In the genomic region with DNA sequence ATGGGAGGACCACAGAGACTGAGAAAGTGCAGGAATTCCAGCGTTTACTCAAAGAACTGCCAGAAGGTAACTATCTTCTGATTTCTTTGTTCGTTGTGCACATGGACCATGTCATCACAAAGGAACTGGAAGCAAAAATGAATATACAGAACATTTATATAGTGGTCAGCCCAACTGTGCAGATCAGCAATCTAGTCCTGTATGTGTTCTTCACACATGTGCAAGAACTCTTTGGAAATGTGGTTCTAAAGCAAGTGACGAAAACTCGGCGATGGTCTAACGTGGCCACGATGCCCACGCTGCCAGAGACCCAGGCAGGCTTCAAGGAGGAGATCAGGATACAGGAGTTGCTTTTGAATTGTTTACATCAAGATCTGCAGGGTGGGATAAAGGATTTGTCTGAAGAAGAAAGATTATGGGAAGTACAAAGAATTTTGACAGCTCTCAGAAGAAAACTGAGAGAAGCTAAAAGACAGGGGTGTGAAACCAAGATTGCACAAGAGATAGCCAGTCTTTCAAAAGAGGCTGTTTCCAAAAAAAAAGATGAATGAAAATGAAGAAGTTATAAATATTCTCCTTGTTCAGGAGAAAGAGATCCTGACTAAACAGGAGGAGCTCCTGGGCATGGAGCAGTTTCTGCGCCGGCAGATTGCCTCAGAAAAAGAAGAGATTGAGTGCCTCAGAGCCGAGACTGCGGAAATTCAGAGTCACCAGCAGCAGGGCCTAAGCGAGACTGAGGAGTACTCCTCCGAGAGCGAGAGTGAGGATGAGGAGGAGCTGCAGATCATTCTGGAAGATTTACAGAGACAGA, we compare ENCODE assay signal across 1 cellular context.
TF ChIP-seq lines count a peak whose summit lies in the region.

No MANE protein-coding gene starts in this region.

TF ChIP-seq in H1, 55 proteins besides CTCF, POLR2A, EP300 and RAD21:
- no peak for TF ChIP-seq SP2 (IDR thresholded peaks at IDR 0.05; ENCODE audit: low read length)
- TF ChIP-seq TAF7 (optimal IDR thresholded peaks at IDR 0.05; ENCODE audit: borderline replicate concordance, low read depth, low read length), result no peak
- TF ChIP-seq JUND (IDR thresholded peaks at IDR 0.05; ENCODE audit: low read length), result no peak
- TF ChIP-seq TAF1 (IDR thresholded peaks at IDR 0.05; ENCODE audit: low read depth, low read length), result no peak
- no peak for TF ChIP-seq SRF (IDR thresholded peaks at IDR 0.05; ENCODE audit: low read depth, low read length)
- no peak for TF ChIP-seq TCF12 (IDR thresholded peaks at IDR 0.05; ENCODE audit: low read depth, low read length)
- TF ChIP-seq JUN (IDR thresholded peaks at IDR 0.05; ENCODE audit: low read depth, low read length), result no peak
- TF ChIP-seq CREB1 (IDR thresholded peaks at IDR 0.05), result no peak
- no peak for TF ChIP-seq ATF3 (IDR thresholded peaks at IDR 0.05; ENCODE audit: insufficient read depth, low read depth, low read length)
- no peak for TF ChIP-seq POLR2AphosphoS5 (IDR thresholded peaks at IDR 0.05; ENCODE audit: low read depth, low read length)
- no peak for TF ChIP-seq KDM1A (IDR thresholded peaks at IDR 0.05; ENCODE audit: borderline replicate concordance, low read length)
- TF ChIP-seq, protein P1, sequence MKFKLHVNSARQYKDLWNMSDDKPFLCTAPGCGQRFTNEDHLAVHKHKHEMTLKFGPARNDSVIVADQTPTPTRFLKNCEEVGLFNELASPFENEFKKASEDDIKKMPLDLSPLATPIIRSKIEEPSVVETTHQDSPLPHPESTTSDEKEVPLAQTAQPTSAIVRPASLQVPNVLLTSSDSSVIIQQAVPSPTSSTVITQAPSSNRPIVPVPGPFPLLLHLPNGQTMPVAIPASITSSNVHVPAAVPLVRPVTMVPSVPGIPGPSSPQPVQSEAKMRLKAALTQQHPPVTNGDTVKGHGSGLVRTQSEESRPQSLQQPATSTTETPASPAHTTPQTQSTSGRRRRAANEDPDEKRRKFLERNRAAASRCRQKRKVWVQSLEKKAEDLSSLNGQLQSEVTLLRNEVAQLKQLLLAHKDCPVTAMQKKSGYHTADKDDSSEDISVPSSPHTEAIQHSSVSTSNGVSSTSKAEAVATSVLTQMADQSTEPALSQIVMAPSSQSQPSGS (IDR thresholded peaks at IDR 0.05; ENCODE audit: low read length), result no peak
- no peak for TF ChIP-seq CHD2 (IDR thresholded peaks at IDR 0.05; ENCODE audit: low read length)
- TF ChIP-seq GTF2F1 (IDR thresholded peaks at IDR 0.05; ENCODE audit: borderline replicate concordance, low read depth, low read length), result no peak
- no peak for TF ChIP-seq RNF2 (IDR thresholded peaks at IDR 0.05; ENCODE audit: borderline replicate concordance, low read depth, low read length, missing control alignments, poor library complexity, severe bottlenecking)
- TF ChIP-seq SP1 (IDR thresholded peaks at IDR 0.05; ENCODE audit: low read depth, low read length), result no peak
- TF ChIP-seq FOSL1 (IDR thresholded peaks at IDR 0.05; ENCODE audit: insufficient read depth, low read depth, low read length), result no peak
- TF ChIP-seq SUZ12 (IDR thresholded peaks at IDR 0.05; ENCODE audit: low read length), result no peak
TF ChIP-seq in H1: peak in this region for 0.
